17 cellular contexts compared by ENCODE assay signal in genomic region chr11:121376135-121376534, GRCh38.
DNase-seq lines count a peak whose midpoint lies in the region; ATAC-seq and TF ChIP-seq lines count a peak whose summit lies in the region.
"Had no signal": no experiment of that assay in that cellular context is flagged by ENCODE, and none has a peak within 500 bp of the region (broad histone marks: within the 10 kb centered on the region; RNA-seq: fewer than 3 reads in every experiment).

No MANE protein-coding gene starts in this region.

- H3K4me1 ChIP-seq in upper lobe of right lung: no peaks in the 10 kb centered on the region
- no peaks in the 10 kb centered on the region for H3K4me1 ChIP-seq in aorta (ENCODE audit: control insufficient read depth in 1 of 2, insufficient read depth in 2 of 2, low read length in 2 of 2)

- H3K36me3 Mint-ChIP-seq in T-cell: no peaks in the 10 kb centered on the region

- H3K9me3 ChIP-seq in upper lobe of right lung (no peaks in the 10 kb centered on the region), aorta (ENCODE audit: control insufficient read depth, low read length) (no peaks in the 10 kb centered on the region)
- H3K9me3 ChIP-seq: BLaER1 had no signal

- WGBS in aorta, 2 donors: 91 to 95% methylated on average over 3 of the region's 3 CpGs

- no peak for TF ChIP-seq CTCF in upper lobe of right lung (IDR thresholded peaks at IDR 0.05)

- no peaks in the 10 kb centered on the region for H3K27me3 Mint-ChIP-seq in T-cell

- CTCF ChIA-PET in T-cell (lab: Charles Lee): no interaction called here

- intact Hi-C loops in upper lobe of right lung (cut with DNase I): no loop called here
- intact Hi-C loops in aorta (cut with DNase I): no loop called here

- ATAC-seq in T-cell (replicated peaks in 1 of 4) (no peak), upper lobe of right lung (peak; percentile 61), aorta (ENCODE audit: low FRiP score) (no peak)

- H3K36me3 ChIP-seq in upper lobe of right lung (no peaks in the 10 kb centered on the region), aorta (ENCODE audit: control insufficient read depth in 1 of 2, insufficient read depth in 2 of 2, low read length in 1 of 2) (no peaks in the 10 kb centered on the region)
- H3K36me3 ChIP-seq: BLaER1 had no signal

- peak overlapping the region; percentile 33 to 58 for H3K27ac Mint-ChIP-seq in T-cell

- peaks cover 78 to 87% (median 87%) of the 10 kb centered on the region in 3 donors for H3K4me1 Mint-ChIP-seq in T-cell

- DNase-seq in SIG-M5 treated with dmso at 0.1 percent for 504 hours (lab: John Stamatoyannopoulos, UW; ENCODE audit: unreplicated experiment) (peak; percentile 8), SIG-M5 (lab: John Stamatoyannopoulos, UW) (no peak), MV-4-11 (lab: John Stamatoyannopoulos, UW) (peak; percentile 74), T-cell (peak in 1 of 34 experiments; percentile 1), upper lobe of right lung (no peak), NCI-H1417 treated with DMSO at 0.1 percent for 48 hours (lab: John Stamatoyannopoulos, UW) (no peak), aorta (no peak)
- DNase-seq in activated CD8-positive, alpha-beta memory T cell treated with anti-CD3 and anti-CD28 coated beads for 24 hours: no peak
- DNase-seq: EL; HCEC 1CT; NCI-H1105; NCI-H187; NCI-H345; NCI-H69; NK-92 treated with Interleukin-12 subunit alpha and Interleukin-12 subunit beta, amount 100 ng/mL, for 24 hours; SHP77 treated with DMSO at 0.1 percent for 48 hours had no signal

- no peak overlapping the region for H3K4me3 ChIP-seq in upper lobe of right lung
- no peak overlapping the region for H3K4me3 ChIP-seq in aorta (ENCODE audit: low read length in 2 of 2)
- H3K4me3 ChIP-seq: BLaER1 had no signal

- H3K27ac ChIP-seq in upper lobe of right lung (no peak overlapping the region), aorta (ENCODE audit: low read depth in 1 of 2, low read length in 2 of 2) (no peak overlapping the region)
- H3K27ac ChIP-seq: BLaER1 had no signal

- H3K27me3 ChIP-seq in upper lobe of right lung (no peaks in the 10 kb centered on the region), aorta (ENCODE audit: control insufficient read depth in 1 of 2, insufficient read depth in 2 of 2, low read length in 1 of 2) (no peaks in the 10 kb centered on the region)
- H3K27me3 ChIP-seq: BLaER1 had no signal

- no peaks in the 10 kb centered on the region for H3K9me3 Mint-ChIP-seq in T-cell

- POLR2A ChIA-PET in T-cell (lab: Charles Lee): interaction anchor here in 1 of 2 donors (1.1 kb wide), 1 partner anchor 29 kb away, joined by 4 read pairs; no protein-coding TSS in a partner anchor

- H3K4me3 Mint-ChIP-seq in T-cell: no peak overlapping the region

Comparison
In these comparisons a context has a peak if more than half of its experiments do, and no peak if none do; other contexts are left out.
1. DNase-seq: peak in SIG-M5 treated with dmso at 0.1 percent for 504 hours (single experiment) and MV-4-11 (single experiment); none in SIG-M5 (single experiment), upper lobe of right lung (single experiment), activated CD8-positive, alpha-beta memory T cell treated with anti-CD3 and anti-CD28 coated beads for 24 hours (single experiment), NCI-H1417 treated with DMSO at 0.1 percent for 48 hours (single experiment) and aorta (0 of 2).